ENCODE assay signal across 28 cellular contexts in genomic region chr12:63795944-63796343, GRCh38. TPM values are rescaled to one million over a fixed set of nuclear protein-coding genes. Genes with fewer than 3 reads are reported as not detected.
"Had no signal": no experiment of that assay in that cellular context is flagged by ENCODE, and none has a peak within 500 bp of the region (broad histone marks: within the 10 kb centered on the region; RNA-seq: fewer than 3 reads in every experiment).

No MANE protein-coding gene starts in this region.

- DNase-seq: activated CD8-positive, alpha-beta T cell treated with anti-CD3 and anti-CD28 coated beads, Interleukin-2, amount 10 ng/mL, durations not matched to agents 7 days and 5 days; activated gamma-delta T cell; activated naive CD4-positive, alpha-beta T cell treated with Interleukin-2 at 50 U/mL for 16 hours; activated naive CD8-positive, alpha-beta T cell treated with anti-CD3 and anti-CD28 coated beads, Interleukin-2, amount 10 ng/mL, durations not matched to agents 7 days and 5 days; activated T-cell treated with anti-CD3 and anti-CD28 coated beads, Interleukin-2, amount 50 U/mL, for 4 hours; amygdala; NCI-H1092 treated with DMSO at 0.1 percent for 48 hours; NCI-H1417; NCI-H146; NCI-H187; NCI-H2029 treated with DMSO at 0.1 percent for 48 hours; NCI-H2107; NCI-H2171; NCI-H510A; NCI-H526; NCI-H748 treated with DMSO at 0.1 percent for 48 hours; NK-92 treated with Interleukin-12 subunit alpha and Interleukin-12 subunit beta, amount 100 ng/mL, for 24 hours; PC-3; Peyer's patch; SHP77; SJCRH30 had no signal

- H3K27me3 ChIP-seq: ascending aorta, cardiac muscle cell, Peyer's patch, SJCRH30 had no signal

- H3K4me1 Mint-ChIP-seq: activated naive CD4-positive, alpha-beta T cell treated with anti-CD3 and anti-CD28 coated beads, Interleukin-2, amount 50 U/mL, for 24 hours; activated naive CD8-positive, alpha-beta T cell treated with anti-CD3 and anti-CD28 coated beads, Interleukin-2, amount 10 ng/mL, durations not matched to agents 7 days and 5 days had no signal

- H3K27me3 Mint-ChIP-seq: activated naive CD4-positive, alpha-beta T cell treated with anti-CD3 and anti-CD28 coated beads, Interleukin-2, amount 50 U/mL, for 24 hours; activated naive CD8-positive, alpha-beta T cell treated with anti-CD3 and anti-CD28 coated beads, Interleukin-2, amount 10 ng/mL, durations not matched to agents 7 days and 5 days had no signal

- H3K4me1 ChIP-seq: ascending aorta, Peyer's patch, SJCRH30 had no signal

- H3K4me3 Mint-ChIP-seq: activated CD8-positive, alpha-beta T cell treated with anti-CD3 and anti-CD28 coated beads, Interleukin-2, amount 10 ng/mL, durations not matched to agents 7 days and 5 days; activated naive CD4-positive, alpha-beta T cell treated with anti-CD3 and anti-CD28 coated beads, Interleukin-2, amount 50 U/mL, for 24 hours; activated naive CD8-positive, alpha-beta T cell treated with anti-CD3 and anti-CD28 coated beads, Interleukin-2, amount 10 ng/mL, durations not matched to agents 7 days and 5 days; activated T-cell treated with anti-CD3 and anti-CD28 coated beads, Interleukin-2, amount 50 U/mL, for 4 hours had no signal

- H3K36me3 Mint-ChIP-seq: activated naive CD4-positive, alpha-beta T cell treated with anti-CD3 and anti-CD28 coated beads, Interleukin-2, amount 50 U/mL, for 24 hours had no signal

- FAIRE-seq: K562, TTC549 had no signal

- H3K9me3 ChIP-seq: ascending aorta, Peyer's patch, SJCRH30 had no signal

- H3K36me3 ChIP-seq: Peyer's patch had no signal

- ATAC-seq: activated CD8-positive, alpha-beta T cell treated with anti-CD3 and anti-CD28 coated beads, Interleukin-2, amount 10 ng/mL, durations not matched to agents 7 days and 5 days; activated T-cell treated with anti-CD3 and anti-CD28 coated beads, Interleukin-2, amount 50 U/mL, for 4 hours; K562; PC-3 had no signal

- H3K9me3 Mint-ChIP-seq: activated naive CD4-positive, alpha-beta T cell treated with anti-CD3 and anti-CD28 coated beads, Interleukin-2, amount 50 U/mL, for 24 hours; activated naive CD8-positive, alpha-beta T cell treated with anti-CD3 and anti-CD28 coated beads, Interleukin-2, amount 10 ng/mL, durations not matched to agents 7 days and 5 days; activated T-cell treated with anti-CD3 and anti-CD28 coated beads, Interleukin-2, amount 50 U/mL, for 4 hours had no signal

- H3K27ac Mint-ChIP-seq: activated CD8-positive, alpha-beta T cell treated with anti-CD3 and anti-CD28 coated beads, Interleukin-2, amount 10 ng/mL, durations not matched to agents 7 days and 5 days; activated naive CD4-positive, alpha-beta T cell treated with anti-CD3 and anti-CD28 coated beads, Interleukin-2, amount 50 U/mL, for 24 hours; activated naive CD8-positive, alpha-beta T cell treated with anti-CD3 and anti-CD28 coated beads, Interleukin-2, amount 10 ng/mL, durations not matched to agents 7 days and 5 days had no signal

- H3K27ac ChIP-seq: ascending aorta, cardiac muscle cell, Peyer's patch, RWPE1, SJCRH30, SK-N-MC had no signal

- H3K4me3 ChIP-seq: ascending aorta, cardiac muscle cell, K562, Peyer's patch, SJCRH30, SK-N-MC had no signal

RNA-seq across cellular contexts. Expression of gene SRGAP1, which starts 48.6 kb away (rescaled TPM):
- total RNA-seq: activated CD8-positive, alpha-beta T cell treated with anti-CD3 and anti-CD28 coated beads, Interleukin-2, amount 10 ng/mL, durations not matched to agents 7 days and 5 days had no signal
